In genomic region chr11:1939006-1939626, GRCh38 we compare ENCODE assay signal across 1 cellular context.
TF ChIP-seq lines count a peak whose summit lies in the region.

No MANE protein-coding gene starts in this region.

TF ChIP-seq in H1, 55 proteins besides CTCF, POLR2A, EP300 and RAD21:
- no peak for TF ChIP-seq E2F6 (IDR thresholded peaks at IDR 0.05)
- no peak for TF ChIP-seq GABPA (IDR thresholded peaks at IDR 0.05; ENCODE audit: borderline replicate concordance, insufficient read depth, low read length)
- TF ChIP-seq BCL11A (IDR thresholded peaks at IDR 0.05; ENCODE audit: low read depth in 2 of 2, low read length in 2 of 2), result no peak
- no peak for TF ChIP-seq ZNF274 (IDR thresholded peaks at IDR 0.05; ENCODE audit: borderline replicate concordance, extremely low read depth, low read length)
- TF ChIP-seq SUZ12 (IDR thresholded peaks at IDR 0.05; ENCODE audit: low read length), result no peak
- no peak for TF ChIP-seq ATF2 (IDR thresholded peaks at IDR 0.05; ENCODE audit: low read length)
- TF ChIP-seq CBX5 (IDR thresholded peaks at IDR 0.05; ENCODE audit: low read depth, low read length), result no peak
- no peak for TF ChIP-seq CEBPB (IDR thresholded peaks at IDR 0.05; ENCODE audit: low read depth, low read length)
- TF ChIP-seq CHD1 (IDR thresholded peaks at IDR 0.05; ENCODE audit: low read depth, low read length), result no peak
